In genomic region chr10:70255329-70256299, GRCh38 we compare ENCODE assay signal across 2 cellular contexts.
TF ChIP-seq lines count a peak whose summit lies in the region.

No MANE protein-coding gene starts in this region.

TF ChIP-seq in IMR-90, 13 proteins besides CTCF, POLR2A, EP300 and RAD21:
- TF ChIP-seq CHD1 (IDR thresholded peaks at IDR 0.05; ENCODE audit: low read depth, low read length) (no peak), SMC3 (IDR thresholded peaks at IDR 0.05; ENCODE audit: low read depth, low read length) (no peak), USF2 (IDR thresholded peaks at IDR 0.05; ENCODE audit: low read depth, low read length) (no peak), CEBPB (IDR thresholded peaks at IDR 0.05; ENCODE audit: low read depth, low read length) (no peak), FOS (IDR thresholded peaks at IDR 0.05; ENCODE audit: low read depth, low read length) (no peak), MXI1 (IDR thresholded peaks at IDR 0.05; ENCODE audit: borderline replicate concordance, low read depth, low read length) (no peak), BHLHE40 (IDR thresholded peaks at IDR 0.05; ENCODE audit: low read depth, low read length) (no peak), NFE2L2 (IDR thresholded peaks at IDR 0.05; ENCODE audit: low read depth, low read length) (no peak), ELK1 (IDR thresholded peaks at IDR 0.05; ENCODE audit: borderline replicate concordance, low read depth, low read length) (no peak), RFX5 (IDR thresholded peaks at IDR 0.05; ENCODE audit: low read depth, low read length) (no peak), RCOR1 (IDR thresholded peaks at IDR 0.05; ENCODE audit: insufficient replicate concordance, low read length) (no peak), MAZ (IDR thresholded peaks at IDR 0.05; ENCODE audit: borderline replicate concordance, low read depth, low read length) (no peak)

TF ChIP-seq in GM12878, 131 proteins besides CTCF, POLR2A, EP300 and RAD21:
- TF ChIP-seq NRF1 (conservative IDR thresholded peaks at IDR 0.05; ENCODE audit: low read depth, low read length) (no peak), BCL11A (IDR thresholded peaks at IDR 0.05; ENCODE audit: low read depth, low read length) (no peak), E2F4 (IDR thresholded peaks at IDR 0.05; ENCODE audit: low read depth, low read length) (no peak), TAF1 (IDR thresholded peaks at IDR 0.05; ENCODE audit: borderline replicate concordance, low read depth, low read length) (no peak), REST (IDR thresholded peaks at IDR 0.05; ENCODE audit: low read depth, low read length) (no peak), RBBP5 (conservative IDR thresholded peaks at IDR 0.05) (no peak), HCFC1 (IDR thresholded peaks at IDR 0.05; ENCODE audit: low read length) (no peak), SPI1 (IDR thresholded peaks at IDR 0.05; ENCODE audit: borderline replicate concordance, insufficient read depth, low read depth, low read length) (no peak), ZSCAN29 (IDR thresholded peaks at IDR 0.05) (no peak), SUZ12 (IDR thresholded peaks at IDR 0.05; ENCODE audit: unreplicated experiment) (no peak)
